In genomic region chr2:174365583-174365982, GRCh38 we compare ENCODE assay signal across 32 cellular contexts. TPM values are rescaled to one million over a fixed set of nuclear protein-coding genes. Genes with fewer than 3 reads are reported as not detected.
"Had no signal": no experiment of that assay in that cellular context is flagged by ENCODE, and none has a peak within 500 bp of the region (broad histone marks: within the 10 kb centered on the region; RNA-seq: fewer than 3 reads in every experiment).

No MANE protein-coding gene starts in this region.

- H3K4me3 ChIP-seq: adrenal gland, cardiac muscle cell, SK-N-MC had no signal

- DNase-seq: activated CD4-positive, alpha-beta memory T cell treated with anti-CD3 and anti-CD28 coated beads for 36 hours; activated CD4-positive, alpha-beta T cell treated with anti-CD3 and anti-CD28 coated beads, Interleukin-2, amount 10 ng/mL, durations not matched to agents 7 days and 5 days; activated CD4-positive, CD25-positive, alpha-beta regulatory T cell; activated CD8-positive, alpha-beta memory T cell treated with anti-CD3 and anti-CD28 coated beads for 24 hours; activated gamma-delta T cell treated with Interleukin-2 at 50 U/mL for 16 hours; activated naive CD4-positive, alpha-beta T cell treated with anti-CD3 and anti-CD28 coated beads, Interleukin-2, amount 10 ng/mL, durations not matched to agents 7 days and 5 days; activated naive CD8-positive, alpha-beta T cell treated with anti-CD3 and anti-CD28 coated beads, Interleukin-2, amount 10 ng/mL, durations not matched to agents 7 days and 5 days; activated T-cell treated with anti-CD3 and anti-CD28 coated beads, Interleukin-2, amount 50 U/mL, for 48 hours; adrenal gland; anterior cingulate cortex; KG1; NCI-H1092; NCI-H1417; NCI-H1930; NCI-H345; NCI-H510A; NCI-H526 treated with DMSO at 0.1 percent for 48 hours; NCI-H82; NK-92 treated with Interleukin-12 subunit alpha and Interleukin-12 subunit beta, amount 100 ng/mL, for 24 hours; OCI-M1; RPMI8226; T-cell; T-helper 2 cell; T1000 had no signal

- H3K4me3 Mint-ChIP-seq: activated CD4-positive, alpha-beta memory T cell treated with anti-CD3 and anti-CD28 coated beads for 36 hours; activated CD4-positive, alpha-beta T cell treated with anti-CD3 and anti-CD28 coated beads, Interleukin-2, amount 10 ng/mL, durations not matched to agents 7 days and 5 days; activated naive CD4-positive, alpha-beta T cell treated with anti-CD3 and anti-CD28 coated beads, Interleukin-2, amount 10 ng/mL, durations not matched to agents 7 days and 5 days; activated naive CD8-positive, alpha-beta T cell treated with anti-CD3 and anti-CD28 coated beads, Interleukin-2, amount 10 ng/mL, durations not matched to agents 7 days and 5 days; brain; T-cell had no signal

- FAIRE-seq: TTC549 had no signal

- H3K27me3 Mint-ChIP-seq: activated CD4-positive, alpha-beta memory T cell treated with anti-CD3 and anti-CD28 coated beads for 36 hours; activated CD4-positive, alpha-beta T cell treated with anti-CD3 and anti-CD28 coated beads, Interleukin-2, amount 10 ng/mL, durations not matched to agents 7 days and 5 days; activated naive CD4-positive, alpha-beta T cell treated with anti-CD3 and anti-CD28 coated beads, Interleukin-2, amount 10 ng/mL, durations not matched to agents 7 days and 5 days; activated naive CD8-positive, alpha-beta T cell treated with anti-CD3 and anti-CD28 coated beads, Interleukin-2, amount 10 ng/mL, durations not matched to agents 7 days and 5 days; T-cell had no signal

- H3K9me3 ChIP-seq: adrenal gland had no signal

- H3K27ac Mint-ChIP-seq: activated CD4-positive, alpha-beta memory T cell treated with anti-CD3 and anti-CD28 coated beads for 36 hours; activated CD4-positive, alpha-beta T cell treated with anti-CD3 and anti-CD28 coated beads, Interleukin-2, amount 10 ng/mL, durations not matched to agents 7 days and 5 days; activated naive CD4-positive, alpha-beta T cell treated with anti-CD3 and anti-CD28 coated beads, Interleukin-2, amount 10 ng/mL, durations not matched to agents 7 days and 5 days; activated naive CD8-positive, alpha-beta T cell treated with anti-CD3 and anti-CD28 coated beads, Interleukin-2, amount 10 ng/mL, durations not matched to agents 7 days and 5 days; activated T-helper 2 cell treated with anti-CD3 and anti-CD28 coated beads, Interferon-gamma antibody, Interleukin-2, Interleukin-4, amounts not matched to agents 10 μg/mL and 5 μg/mL and 100 μg/mL, durations not matched to agents 14 hours and 24 hours and 36 hours; brain; T-cell had no signal

- H3K4me1 ChIP-seq: adrenal gland had no signal

- H3K27ac ChIP-seq: adrenal gland, cardiac muscle cell, SK-N-MC, VCaP had no signal

- H3K4me1 Mint-ChIP-seq: activated CD4-positive, alpha-beta T cell treated with anti-CD3 and anti-CD28 coated beads, Interleukin-2, amount 10 ng/mL, durations not matched to agents 7 days and 5 days; activated naive CD4-positive, alpha-beta T cell treated with anti-CD3 and anti-CD28 coated beads, Interleukin-2, amount 10 ng/mL, durations not matched to agents 7 days and 5 days; activated naive CD8-positive, alpha-beta T cell treated with anti-CD3 and anti-CD28 coated beads, Interleukin-2, amount 10 ng/mL, durations not matched to agents 7 days and 5 days; brain had no signal

- H3K27me3 ChIP-seq: adrenal gland, cardiac muscle cell had no signal

RNA-seq across cellular contexts. Expression of gene SP9, which starts 30.8 kb away (rescaled TPM):
- total RNA-seq: activated CD4-positive, alpha-beta memory T cell treated with anti-CD3 and anti-CD28 coated beads for 36 hours; activated CD4-positive, alpha-beta T cell treated with anti-CD3 and anti-CD28 coated beads, Interleukin-2, amount 10 ng/mL, durations not matched to agents 7 days and 5 days; activated naive CD8-positive, alpha-beta T cell treated with anti-CD3 and anti-CD28 coated beads, Interleukin-2, amount 10 ng/mL, durations not matched to agents 7 days and 5 days; activated T-helper 2 cell treated with anti-CD3 and anti-CD28 coated beads, Interferon-gamma antibody, Interleukin-2, Interleukin-4, amounts not matched to agents 10 μg/mL and 5 μg/mL and 100 μg/mL, durations not matched to agents 14 hours and 24 hours and 36 hours; adrenal gland; cardiac muscle cell; MCF 10A; Right ventricle myocardium inferior; T-cell had no signal
- polyA plus RNA-seq: adrenal gland, cardiac muscle cell had no signal
